ENCODE assay signal across 27 cellular contexts in genomic region chr3:41288785-41289184, GRCh38.
"Had no signal": no experiment of that assay in that cellular context is flagged by ENCODE, and none has a peak within 500 bp of the region (broad histone marks: within the 10 kb centered on the region; RNA-seq: fewer than 3 reads in every experiment).

No MANE protein-coding gene starts in this region.

- ATAC-seq: activated T-cell treated with anti-CD3 and anti-CD28 coated beads, Interleukin-2, amount 50 U/mL, for 4 hours; Panc1 had no signal

- H3K4me3 ChIP-seq: MG63, SJCRH30, SK-N-MC had no signal

- DNase-seq: activated CD4-positive, alpha-beta T cell treated with anti-CD3 and anti-CD28 coated beads, Interleukin-2, amount 10 ng/mL, durations not matched to agents 24 days and 14 days; activated CD4-positive, alpha-beta T cell treated with anti-CD3 and anti-CD28 coated beads, Interleukin-2, amount 50 U/mL, for 48 hours; activated CD8-positive, alpha-beta memory T cell treated with anti-CD3 and anti-CD28 coated beads, Interleukin-2, amount 50 U/mL, for 4 hours; activated effector memory CD4-positive, alpha-beta T cell treated with Interleukin-2 at 50 U/mL for 16 hours; activated naive CD4-positive, alpha-beta T cell treated with anti-CD3 and anti-CD28 coated beads, Interleukin-2, amount 10 ng/mL, durations not matched to agents 7 days and 5 days; activated naive CD8-positive, alpha-beta T cell treated with anti-CD3 and anti-CD28 coated beads for 36 hours; activated T-cell treated with anti-CD3 and anti-CD28 coated beads for 4 hours; activated T-cell treated with anti-CD3 and anti-CD28 coated beads, Interleukin-2, amount 50 U/mL, for 4 hours; amniotic stem cell; aorta; brain microvascular endothelial cell; central memory CD4-positive, alpha-beta T cell; Kasumi-1; MG63; NCI-H1048; NCI-H1105 treated with DMSO at 0.1 percent for 48 hours; NCI-H1436; NCI-H1694; NCI-H2029; NCI-H510A treated with DMSO at 0.1 percent for 48 hours; NCI-H526 treated with DMSO at 0.1 percent for 48 hours; SHP77; SJCRH30; T1000; WERI-Rb-1 had no signal

- H3K36me3 Mint-ChIP-seq: activated naive CD4-positive, alpha-beta T cell treated with anti-CD3 and anti-CD28 coated beads, Interleukin-2, amount 10 ng/mL, durations not matched to agents 7 days and 5 days; activated naive CD8-positive, alpha-beta T cell treated with anti-CD3 and anti-CD28 coated beads for 36 hours had no signal

- H3K27ac Mint-ChIP-seq: activated CD4-positive, alpha-beta T cell treated with anti-CD3 and anti-CD28 coated beads, Interleukin-2, amount 10 ng/mL, durations not matched to agents 24 days and 14 days; activated naive CD4-positive, alpha-beta T cell treated with anti-CD3 and anti-CD28 coated beads, Interleukin-2, amount 10 ng/mL, durations not matched to agents 7 days and 5 days; activated naive CD8-positive, alpha-beta T cell treated with anti-CD3 and anti-CD28 coated beads for 36 hours had no signal

- H3K27me3 ChIP-seq: brain microvascular endothelial cell, MG63, SJCRH30 had no signal

- H3K4me1 Mint-ChIP-seq: activated CD4-positive, alpha-beta T cell treated with anti-CD3 and anti-CD28 coated beads, Interleukin-2, amount 10 ng/mL, durations not matched to agents 24 days and 14 days had no signal

- H3K27ac ChIP-seq: brain microvascular endothelial cell, SJCRH30, SK-N-MC, WERI-Rb-1 had no signal

- H3K4me3 Mint-ChIP-seq: activated CD4-positive, alpha-beta T cell treated with anti-CD3 and anti-CD28 coated beads, Interleukin-2, amount 10 ng/mL, durations not matched to agents 24 days and 14 days; activated naive CD4-positive, alpha-beta T cell treated with anti-CD3 and anti-CD28 coated beads, Interleukin-2, amount 10 ng/mL, durations not matched to agents 7 days and 5 days; activated naive CD8-positive, alpha-beta T cell treated with anti-CD3 and anti-CD28 coated beads for 36 hours; activated T-cell treated with anti-CD3 and anti-CD28 coated beads, Interleukin-2, amount 50 U/mL, for 4 hours had no signal

- H3K36me3 ChIP-seq: brain microvascular endothelial cell, MG63, SJCRH30, WERI-Rb-1 had no signal

- H3K9me3 ChIP-seq: MG63, SJCRH30 had no signal

- H3K4me1 ChIP-seq: SJCRH30 had no signal

- H3K27me3 Mint-ChIP-seq: activated CD4-positive, alpha-beta T cell treated with anti-CD3 and anti-CD28 coated beads, Interleukin-2, amount 10 ng/mL, durations not matched to agents 24 days and 14 days; activated naive CD4-positive, alpha-beta T cell treated with anti-CD3 and anti-CD28 coated beads, Interleukin-2, amount 10 ng/mL, durations not matched to agents 7 days and 5 days; activated naive CD8-positive, alpha-beta T cell treated with anti-CD3 and anti-CD28 coated beads for 36 hours had no signal

- H3K9me3 Mint-ChIP-seq: activated CD4-positive, alpha-beta T cell treated with anti-CD3 and anti-CD28 coated beads, Interleukin-2, amount 10 ng/mL, durations not matched to agents 24 days and 14 days; activated naive CD4-positive, alpha-beta T cell treated with anti-CD3 and anti-CD28 coated beads, Interleukin-2, amount 10 ng/mL, durations not matched to agents 7 days and 5 days had no signal
